24 cellular contexts compared by ENCODE assay signal in genomic region chr6:140427842-140428241, GRCh38.
DNase-seq lines count a peak whose midpoint lies in the region; ATAC-seq and TF ChIP-seq lines count a peak whose summit lies in the region.
"Had no signal": no experiment of that assay in that cellular context is flagged by ENCODE, and none has a peak within 500 bp of the region (broad histone marks: within the 10 kb centered on the region; RNA-seq: fewer than 3 reads in every experiment).

No MANE protein-coding gene starts in this region.

- no peak overlapping the region for H3K9ac ChIP-seq in PC-3 (ENCODE audit: low read length)

- H2AFZ ChIP-seq in PC-3 (ENCODE audit: low read length) = no peak overlapping the region

- peak; percentile 22; the same call in 1 of the 2 replicates for TF ChIP-seq CTCF in 22Rv1 (IDR thresholded peaks at IDR 0.05)
- TF ChIP-seq CTCF in brain microvascular endothelial cell (IDR thresholded peaks at IDR 0.05; ENCODE audit: low read depth, low read length, missing control alignments) = peak; percentile 13
- no peak for TF ChIP-seq CTCF in PC-3 (conservative IDR thresholded peaks at IDR 0.05; ENCODE audit: low read depth, low read length)

- POLR2A ChIA-PET in PC-3 (lab: Charles Lee; ENCODE audit: unreplicated experiment) = no interaction called here

- H3K4me3 ChIP-seq in brain microvascular endothelial cell (ENCODE audit: low read depth, low read length) (no peak overlapping the region), PC-3 (ENCODE audit: low read length) (no peak overlapping the region)
- H3K4me3 ChIP-seq: gastroesophageal sphincter, ovary, SJCRH30 had no signal

- no peaks in the 10 kb centered on the region for H3K36me3 ChIP-seq in brain microvascular endothelial cell (replicated peaks)
- no peaks in the 10 kb centered on the region for H3K36me3 ChIP-seq in PC-3 (ENCODE audit: low read depth, low read length)
- H3K36me3 ChIP-seq: gastroesophageal sphincter, ovary, SJCRH30 had no signal

- no peaks in the 10 kb centered on the region for H3K9me3 ChIP-seq in PC-3 (ENCODE audit: low read length)
- H3K9me3 ChIP-seq: gastroesophageal sphincter, ovary, SJCRH30 had no signal

- no peaks in the 10 kb centered on the region for H3F3A ChIP-seq in PC-3 (ENCODE audit: low read length, unreplicated experiment)

- no peak overlapping the region for H3K4me2 ChIP-seq in PC-3 (ENCODE audit: low read length)

- CTCF ChIA-PET in PC-3 (lab: Charles Lee) = no interaction called here

- no peaks in the 10 kb centered on the region for H3K4me1 ChIP-seq in PC-3 (ENCODE audit: insufficient read depth, low read length)
- H3K4me1 ChIP-seq: gastroesophageal sphincter, SJCRH30 had no signal

- H3K27me3 ChIP-seq in brain microvascular endothelial cell (replicated peaks) (no peaks in the 10 kb centered on the region), PC-3 (ENCODE audit: low read length) (no peaks in the 10 kb centered on the region)
- H3K27me3 ChIP-seq: gastroesophageal sphincter, ovary, SJCRH30 had no signal

- no peaks in the 10 kb centered on the region for H4K20me1 ChIP-seq in PC-3 (ENCODE audit: low read length)

- no peaks in the 10 kb centered on the region for H3K79me2 ChIP-seq in PC-3 (ENCODE audit: low read length)

- no peak for ATAC-seq in PC-3
- ATAC-seq in GM18519 (IDR thresholded peaks at IDR 0.05; ENCODE audit: low FRiP score, unreplicated experiment) = no peak
- ATAC-seq in GM18861 (IDR thresholded peaks at IDR 0.05; ENCODE audit: unreplicated experiment) = no peak
- ATAC-seq: activated CD8-positive, alpha-beta memory T cell treated with anti-CD3 and anti-CD28 coated beads, Interleukin-2, amount 10 ng/mL, durations not matched to agents 7 days and 5 days; gastroesophageal sphincter; naive thymus-derived CD4-positive, alpha-beta T cell; right cardiac atrium had no signal

- H3K27ac ChIP-seq in 22Rv1 (no peak overlapping the region), brain microvascular endothelial cell (no peak overlapping the region), PC-3 (ENCODE audit: low read length) (no peak overlapping the region)
- H3K27ac ChIP-seq: C4-2B, epithelial cell of prostate, gastroesophageal sphincter, ovary, SJCRH30 had no signal

- in situ Hi-C loops in brain microvascular endothelial cell (cut with HindIII; ENCODE audit: low pct_ligation_motif_present, low sequenced_read_pairs) = no loop called here

- peak; percentile 14 for DNase-seq in H4 (ENCODE audit: low spot score)
- peak; percentile 7 for DNase-seq in NCI-H69 (lab: John Stamatoyannopoulos, UW)
- DNase-seq in brain microvascular endothelial cell = no peak
- DNase-seq in PC-3 = no peak
- no peak for DNase-seq in SHP77 (lab: John Stamatoyannopoulos, UW)
- DNase-seq: ACHN; activated CD4-positive, CD25-positive, alpha-beta regulatory T cell treated with anti-CD3 and anti-CD28 coated beads, Interleukin-2, amount 50 U/mL, for 72 hours; activated CD8-positive, alpha-beta memory T cell treated with anti-CD3 and anti-CD28 coated beads, Interleukin-2, amount 10 ng/mL, durations not matched to agents 7 days and 5 days; activated effector memory CD4-positive, alpha-beta T cell treated with Interleukin-2 at 50 U/mL for 16 hours; mesenchymal stem cell; MM.1S; naive thymus-derived CD4-positive, alpha-beta T cell; NCI-H2029; NCI-H510A treated with DMSO at 0.1 percent for 48 hours; ovary; right cardiac atrium; T-helper 9 cell had no signal

- no peaks in the 10 kb centered on the region for H3K9me2 ChIP-seq in PC-3 (replicated peaks; ENCODE audit: low read length)

- intact Hi-C loops in PC-3 (cut with micrococcal nuclease) = no loop called here

- no TSS peak for BruUV-seq in PC-3 (replicated peaks; lab: Mats Ljungman, UMichigan)

Comparison
In these comparisons a context has a peak if more than half of its experiments do, and no peak if none do; other contexts are left out.
1. DNase-seq: peak in H4 (single experiment) and NCI-H69 (single experiment); none in brain microvascular endothelial cell (single experiment), PC-3 (single experiment) and SHP77 (0 of 2).